ENCODE assay signal across 8 cellular contexts in genomic region chrX:65667503-65668355, GRCh38. TPM values are rescaled to one million over a fixed set of nuclear protein-coding genes. Genes with fewer than 3 reads are reported as not detected.
A peak's percentile ranks its signal among the peaks of the same experiment; 100 is the strongest.
DNase-seq lines count a peak whose midpoint lies in the region; ATAC-seq and TF ChIP-seq lines count a peak whose summit lies in the region.

MSN (plus strand) TSS chrX:65667654; CDS start chrX:65667842, 188 bp downstream.

- RAD21 ChIA-PET in HCT116 (lab: Charles Lee; ENCODE audit: low non-redundant PET in 1 of 2, low total read pairs in 2 of 2, uncharacterized antibody in 2 of 2, unreplicated experiment in 2 of 2): no interaction called here

- H3K79me2 ChIP-seq in HCT116 (ENCODE audit: insufficient read depth, low read length): peaks cover 48% of the 10 kb centered on the region

- CTCF ChIA-PET in HCT116 (lab: Charles Lee): no interaction called here
- CTCF ChIA-PET in activated CD4-positive, alpha-beta T cell treated with anti-CD3 and anti-CD28 coated beads, Interleukin-2, amount 10 ng/mL, durations not matched to agents 7 days and 5 days (lab: Charles Lee): interaction anchor here (0.9 to 2.9 kb wide), 5 partner anchors 23 to 71 kb away, joined by 3 to 10 read pairs (median 5); no protein-coding TSS in a partner anchor

- peaks cover 14 to 25% of the 10 kb centered on the region in 2 experiments for H3K4me1 ChIP-seq in HCT116 (ENCODE audit: control insufficient read depth in 1 of 2, insufficient read depth in 2 of 2, low read length in 2 of 2)

- H3K9me3 Mint-ChIP-seq in activated CD4-positive, alpha-beta T cell treated with anti-CD3 and anti-CD28 coated beads, Interleukin-2, amount 10 ng/mL, durations not matched to agents 7 days and 5 days: no peaks in the 10 kb centered on the region
- no peaks in the 10 kb centered on the region for H3K9me3 Mint-ChIP-seq in dendritic cell treated with granulocyte-macrophage colony-stimulating factor and Interleukin-4, amounts not matched to agents 40 ng/mL and 50 ng/mL, for 4 days

- H3K4me3 Mint-ChIP-seq in activated CD4-positive, alpha-beta T cell treated with anti-CD3 and anti-CD28 coated beads, Interleukin-2, amount 10 ng/mL, durations not matched to agents 7 days and 5 days: peak within 1 kb of the TSS; percentile 93
- peak within 1 kb of the TSS; percentile 96 for H3K4me3 Mint-ChIP-seq in dendritic cell treated with granulocyte-macrophage colony-stimulating factor and Interleukin-4, amounts not matched to agents 40 ng/mL and 50 ng/mL, for 4 days

- no peaks in the 10 kb centered on the region for H3K9me3 ChIP-seq in HCT116 (ENCODE audit: control insufficient read depth in 1 of 2, insufficient read depth in 1 of 2, low read depth in 1 of 2, low read length in 2 of 2)

- H3K9me2 ChIP-seq in HCT116 (ENCODE audit: insufficient read depth): no peaks in the 10 kb centered on the region

- DNase-seq in GM12865 (ENCODE audit: low read depth) (peak; percentile 84), HCT116 (ENCODE audit: low read depth, low spot score) (no peak), NCI-H1694 (lab: John Stamatoyannopoulos, UW) (peak; percentile 19), lung microvascular endothelial cell (ENCODE audit: low read depth in 2 of 2) (peak; percentile 62 to 69), NCI-H1092 (lab: John Stamatoyannopoulos, UW) (no peak)
- DNase-seq in activated CD4-positive, alpha-beta T cell treated with anti-CD3 and anti-CD28 coated beads, Interleukin-2, amount 10 ng/mL, durations not matched to agents 7 days and 5 days: peak; percentile 71
- DNase-seq in stimulated activated CD8-positive, alpha-beta memory T cell treated with anti-CD3 and anti-CD28 coated beads, Interleukin-12 subunit alpha, Interleukin-12 subunit beta, amount 100 ng/mL, for 1 hour (ENCODE audit: low read depth): peak; percentile 52

- no peak for TF ChIP-seq POLR2A in HCT116 (IDR thresholded peaks at IDR 0.05; ENCODE audit: borderline replicate concordance, extremely low read depth, insufficient read depth, insufficient read length)

- H3K36me3 ChIP-seq in HCT116 (ENCODE audit: control insufficient read depth in 1 of 2, insufficient read depth in 2 of 2, low read length in 2 of 2): no peaks in the 10 kb centered on the region

- peaks cover 36% of the 10 kb centered on the region for H3K4me1 Mint-ChIP-seq in activated CD4-positive, alpha-beta T cell treated with anti-CD3 and anti-CD28 coated beads, Interleukin-2, amount 10 ng/mL, durations not matched to agents 7 days and 5 days
- H3K4me1 Mint-ChIP-seq in dendritic cell treated with granulocyte-macrophage colony-stimulating factor and Interleukin-4, amounts not matched to agents 40 ng/mL and 50 ng/mL, for 4 days (ENCODE audit: low read depth): peaks cover 29% of the 10 kb centered on the region

- no peak within 1 kb of the TSS for H2AFZ ChIP-seq in HCT116 (ENCODE audit: low read depth, low read length, poor library complexity, severe bottlenecking)

- H3K27ac ChIP-seq in HCT116 (ENCODE audit: low read depth, low read length): peak within 1 kb of the TSS; percentile 79

- POLR2A ChIA-PET in HCT116 (lab: Charles Lee): interaction anchor here (0.9 kb wide), 1 partner anchor 9 kb away, joined by 3 read pairs; no protein-coding TSS in a partner anchor
- POLR2A ChIA-PET in activated CD4-positive, alpha-beta T cell treated with anti-CD3 and anti-CD28 coated beads, Interleukin-2, amount 10 ng/mL, durations not matched to agents 7 days and 5 days (lab: Charles Lee): interaction anchor here (0.6 to 1.0 kb wide), 2 partner anchors 55 to 56 kb away, joined by 3 to 6 read pairs; no protein-coding TSS in a partner anchor

- H3K36me3 Mint-ChIP-seq in activated CD4-positive, alpha-beta T cell treated with anti-CD3 and anti-CD28 coated beads, Interleukin-2, amount 10 ng/mL, durations not matched to agents 7 days and 5 days (ENCODE audit: low read depth): peaks cover 43% of the 10 kb centered on the region
- H3K36me3 Mint-ChIP-seq in dendritic cell treated with granulocyte-macrophage colony-stimulating factor and Interleukin-4, amounts not matched to agents 40 ng/mL and 50 ng/mL, for 4 days (ENCODE audit: low read depth): peaks cover 44% of the 10 kb centered on the region

- ATAC-seq in HCT116: peak; percentile 89

- peak within 1 kb of the TSS; percentile 84 for H3K4me2 ChIP-seq in HCT116 (ENCODE audit: low read length)

- no peaks in the 10 kb centered on the region for H3K27me3 ChIP-seq in HCT116 (ENCODE audit: insufficient read depth, low read length)

- TF ChIP-seq CTCF in GM12865 (IDR thresholded peaks at IDR 0.05; ENCODE audit: insufficient read depth, low read depth, low read length, missing control alignments) (no peak), HCT116 (IDR thresholded peaks at IDR 0.05 in 2 of 3, conservative IDR thresholded peaks at IDR 0.05 in 1 of 3; ENCODE audit: borderline replicate concordance in 1 of 3, insufficient read depth in 1 of 3, low read depth in 2 of 3, low read length in 2 of 3) (no peak)

- peak within 1 kb of the TSS; percentile 92 for H3K27ac Mint-ChIP-seq in activated CD4-positive, alpha-beta T cell treated with anti-CD3 and anti-CD28 coated beads, Interleukin-2, amount 10 ng/mL, durations not matched to agents 7 days and 5 days
- peak within 1 kb of the TSS; percentile 90 for H3K27ac Mint-ChIP-seq in dendritic cell treated with granulocyte-macrophage colony-stimulating factor and Interleukin-4, amounts not matched to agents 40 ng/mL and 50 ng/mL, for 4 days

- intact Hi-C loops in HCT116 (cut with micrococcal nuclease): loop anchor here (1.0 kb wide), 1 partner anchor 72 kb away; no protein-coding TSS in a partner anchor
- intact Hi-C loops in dendritic cell treated with granulocyte-macrophage colony-stimulating factor and Interleukin-4, amounts not matched to agents 40 ng/mL and 50 ng/mL, for 4 days (cut with micrococcal nuclease): loop anchor here (5.0 kb wide), 1 partner anchor 35 kb away; no protein-coding TSS in a partner anchor

- H3K4me3 ChIP-seq in GM12865 (ENCODE audit: low read depth, low read length) (peak within 1 kb of the TSS; percentile 75), HCT116 (replicated peaks in 1 of 2; ENCODE audit: low read depth in 1 of 2, low read length in 2 of 2) (peak within 1 kb of the TSS; percentile 68 to 78)

- no peak for TF ChIP-seq RAD21 in HCT116 (IDR thresholded peaks at IDR 0.05; ENCODE audit: low read depth)

- peak within 1 kb of the TSS; percentile 74 for H3K9ac ChIP-seq in HCT116 (ENCODE audit: low read length)

- H3K27me3 Mint-ChIP-seq in activated CD4-positive, alpha-beta T cell treated with anti-CD3 and anti-CD28 coated beads, Interleukin-2, amount 10 ng/mL, durations not matched to agents 7 days and 5 days: no peaks in the 10 kb centered on the region
- H3K27me3 Mint-ChIP-seq in dendritic cell treated with granulocyte-macrophage colony-stimulating factor and Interleukin-4, amounts not matched to agents 40 ng/mL and 50 ng/mL, for 4 days: no peaks in the 10 kb centered on the region

- H4K20me1 ChIP-seq in HCT116 (ENCODE audit: insufficient read depth): no peaks in the 10 kb centered on the region

- TSS peak; percentile 54 for BruUV-seq in HCT116 (replicated peaks; lab: Mats Ljungman, UMichigan)

TF ChIP-seq in HCT116, 20 proteins besides CTCF, POLR2A, EP300 and RAD21 (continues in another document):
- TF ChIP-seq JUND (IDR thresholded peaks at IDR 0.05) (no peak), EGR1 (IDR thresholded peaks at IDR 0.05; ENCODE audit: low read depth) (no peak), SIN3A (IDR thresholded peaks at IDR 0.05; ENCODE audit: low read depth) (no peak), TCF7L2 (IDR thresholded peaks at IDR 0.05; ENCODE audit: borderline replicate concordance, extremely low read depth, insufficient read depth, insufficient read length) (peak; percentile 41), CBX3 (IDR thresholded peaks at IDR 0.05; ENCODE audit: low read depth) (no peak), EZH2 (IDR thresholded peaks at IDR 0.05) (no peak), MAX (IDR thresholded peaks at IDR 0.05) (peak; percentile 50; the same call in 1 of the 2 replicates), SP1 (IDR thresholded peaks at IDR 0.05; ENCODE audit: low read depth) (no peak), EZH2phosphoT487 (IDR thresholded peaks at IDR 0.05; ENCODE audit: borderline replicate concordance) (no peak), POLR2AphosphoS5 (IDR thresholded peaks at IDR 0.05; ENCODE audit: low read depth, low read length) (peak; percentile 37; the same call in 1 of the 2 replicates), ELF1 (IDR thresholded peaks at IDR 0.05; ENCODE audit: borderline replicate concordance, low read depth) (no peak), YY1 (IDR thresholded peaks at IDR 0.05; ENCODE audit: extremely low read depth, insufficient replicate concordance, low read depth, low read length) (no peak), ZNF274 (IDR thresholded peaks at IDR 0.05; ENCODE audit: low read depth, low read length) (no peak), FOSL1 (IDR thresholded peaks at IDR 0.05; ENCODE audit: low read depth) (no peak), CEBPB (IDR thresholded peaks at IDR 0.05; ENCODE audit: low read depth) (no peak), ATF3 (IDR thresholded peaks at IDR 0.05) (no peak)

RNA-seq across cellular contexts. Expression of gene MSN, which starts in this region (rescaled TPM):
- 119 TPM for total RNA-seq in HCT116 (2021; ENCODE audit: unreplicated experiment)
- polyA plus RNA-seq in HCT116 (2012): 120 and 125 TPM in 2 replicates
- total RNA-seq in activated CD4-positive, alpha-beta T cell treated with anti-CD3 and anti-CD28 coated beads, Interleukin-2, amount 10 ng/mL, durations not matched to agents 7 days and 5 days: 100 to 1,000 TPM; 617 to 728 TPM
- total RNA-seq in lung microvascular endothelial cell: 156 and 229 TPM in 2 replicates

Comparison
In these comparisons a context has a peak if more than half of its experiments do, and no peak if none do; other contexts are left out.
1. DNase-seq: peak in GM12865 (single experiment), NCI-H1694 (single experiment), activated CD4-positive, alpha-beta T cell treated with anti-CD3 and anti-CD28 coated beads, Interleukin-2, amount 10 ng/mL, durations not matched to agents 7 days and 5 days (single experiment), lung microvascular endothelial cell (2 of 2) and stimulated activated CD8-positive, alpha-beta memory T cell treated with anti-CD3 and anti-CD28 coated beads, Interleukin-12 subunit alpha, Interleukin-12 subunit beta, amount 100 ng/mL, for 1 hour (single experiment); none in HCT116 (single experiment) and NCI-H1092 (single experiment).